In the genomic region with DNA sequence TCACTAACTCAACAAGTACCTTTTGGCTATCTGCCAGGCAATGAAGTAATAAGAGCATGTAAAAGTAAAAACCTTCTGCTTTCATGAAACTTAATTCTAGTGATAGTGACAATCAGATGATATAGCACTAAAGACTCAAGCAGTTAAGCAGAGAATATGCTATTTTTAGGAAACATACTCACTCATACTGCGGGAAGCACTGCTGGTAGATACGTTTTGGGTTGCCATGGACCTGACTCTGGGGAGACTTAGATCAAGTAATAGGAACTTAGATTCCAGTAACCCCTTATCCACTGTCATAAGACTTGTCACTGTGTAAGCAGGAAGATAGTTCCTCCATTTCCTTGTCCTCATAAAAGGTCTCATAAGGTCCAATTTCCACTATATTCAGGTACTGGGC, we compare ENCODE assay signal across 26 cellular contexts.
"Had no signal": no experiment of that assay in that cellular context is flagged by ENCODE, and none has a peak within 500 bp of the region (broad histone marks: within the 10 kb centered on the region; RNA-seq: fewer than 3 reads in every experiment).

No MANE protein-coding gene starts in this region.

- H2AFZ ChIP-seq: neural progenitor cell, parathyroid adenoma had no signal

- H3K4me3 ChIP-seq: lower lobe of right lung, neural progenitor cell, right atrium auricular region, spleen, suprapubic skin, thoracic aorta, tibial artery, upper lobe of right lung had no signal

- H3K27ac ChIP-seq: lower lobe of right lung, neural progenitor cell, neutrophil, parathyroid adenoma, right atrium auricular region, spleen, suprapubic skin, thoracic aorta, tibial artery, upper lobe of right lung had no signal

- H3K4me1 ChIP-seq: lower lobe of right lung, neural progenitor cell, parathyroid adenoma, right atrium auricular region, spleen, suprapubic skin, tibial artery, upper lobe of right lung had no signal

- H3K9me3 ChIP-seq: lower lobe of right lung, neutrophil, right atrium auricular region, spleen, suprapubic skin, thoracic aorta, tibial artery, upper lobe of right lung had no signal

- H3K27me3 ChIP-seq: neural progenitor cell, neutrophil, right atrium auricular region, spleen, suprapubic skin, tibial artery, upper lobe of right lung had no signal

- DNase-seq: hippocampal formation; kidney glomerular epithelial cell; left cardiac atrium; lower lobe of right lung; mammary epithelial cell; mesenchymal stem cell; naive B cell; natural killer cell; nephron progenitor cell; occipital lobe; small intestine; spleen; stimulated activated CD4-positive, alpha-beta T cell treated with anti-CD3 and anti-CD28 coated beads, Interleukin-4, amount 100 ng/mL, for 24 hours; stimulated activated naive CD4-positive, alpha-beta T cell; tibial artery; trophoblast cell; upper lobe of right lung had no signal

- H3K36me3 ChIP-seq: lower lobe of right lung, neural progenitor cell, neutrophil, right atrium auricular region, spleen, suprapubic skin, thoracic aorta, tibial artery, upper lobe of right lung had no signal

- H3K79me2 ChIP-seq: parathyroid adenoma had no signal

- ATAC-seq: left cardiac atrium; left lobe of liver; lower lobe of right lung; natural killer cell; sciatic nerve; stimulated activated effector memory CD8-positive, alpha-beta T cell treated with anti-CD3 and anti-CD28 coated beads, Interleukin-12 subunit alpha, Interleukin-12 subunit beta, amount 100 ng/mL, for 72 hours; upper lobe of right lung had no signal

- H3K4me2 ChIP-seq: neural progenitor cell had no signal
